In genomic region chr7:102190777-102191176, GRCh38 we compare ENCODE assay signal across 27 cellular contexts.
"Had no signal": no experiment of that assay in that cellular context is flagged by ENCODE, and none has a peak within 500 bp of the region (broad histone marks: within the 10 kb centered on the region; RNA-seq: fewer than 3 reads in every experiment).

No MANE protein-coding gene starts in this region.

- H3K27ac Mint-ChIP-seq: activated CD4-positive, alpha-beta T cell treated with anti-CD3 and anti-CD28 coated beads for 36 hours; activated naive CD4-positive, alpha-beta T cell treated with anti-CD3 and anti-CD28 coated beads, Interleukin-2, amount 10 ng/mL, durations not matched to agents 7 days and 5 days; activated naive CD8-positive, alpha-beta T cell treated with anti-CD3 and anti-CD28 coated beads, Interleukin-2, amount 50 U/mL, for 24 hours; dendritic cell treated with granulocyte-macrophage colony-stimulating factor and Interleukin-4, amounts not matched to agents 40 ng/mL and 50 ng/mL, for 4 days; T-cell; T-helper 2 cell treated with Interferon-gamma antibody and Interleukin-4, amounts not matched to agents 5 μg/mL and 100 μg/mL, for 36 hours had no signal

- H3K27ac ChIP-seq: cardiac muscle cell, foreskin keratinocyte, neutrophil, pancreas, psoas muscle, right atrium auricular region, spleen, thyroid gland, upper lobe of right lung had no signal

- ATAC-seq: activated CD4-positive, alpha-beta T cell treated with anti-CD3 and anti-CD28 coated beads for 36 hours; activated naive CD8-positive, alpha-beta T cell treated with anti-CD3 and anti-CD28 coated beads, Interleukin-2, amount 50 U/mL, for 24 hours; activated T-cell treated with anti-CD3 and anti-CD28 coated beads, Interleukin-2, amount 50 U/mL, for 4 hours; foreskin keratinocyte; left cardiac atrium; pancreas; psoas muscle; SK-N-SH treated with all-trans-retinoic acid at 6 μM for 48 hours; T-cell; upper lobe of right lung had no signal

- H3K9me3 Mint-ChIP-seq: activated naive CD4-positive, alpha-beta T cell treated with anti-CD3 and anti-CD28 coated beads, Interleukin-2, amount 10 ng/mL, durations not matched to agents 7 days and 5 days; activated naive CD8-positive, alpha-beta T cell treated with anti-CD3 and anti-CD28 coated beads, Interleukin-2, amount 50 U/mL, for 24 hours; activated T-cell treated with anti-CD3 and anti-CD28 coated beads, Interleukin-2, amount 50 U/mL, for 4 hours; dendritic cell treated with granulocyte-macrophage colony-stimulating factor and Interleukin-4, amounts not matched to agents 40 ng/mL and 50 ng/mL, for 4 days; naive B cell; T-cell; T-helper 2 cell treated with Interferon-gamma antibody and Interleukin-4, amounts not matched to agents 5 μg/mL and 100 μg/mL, for 36 hours had no signal

- DNase-seq: activated CD4-positive, alpha-beta T cell treated with anti-CD3 and anti-CD28 coated beads for 36 hours; activated CD4-positive, alpha-beta T cell treated with anti-CD3 and anti-CD28 coated beads, Interleukin-2, amount 50 U/mL, for 4 hours; activated CD8-positive, alpha-beta memory T cell treated with anti-CD3 and anti-CD28 coated beads for 24 hours; activated CD8-positive, alpha-beta memory T cell treated with anti-CD3 and anti-CD28 coated beads, Interleukin-2, amount 50 U/mL, for 4 hours; activated naive CD4-positive, alpha-beta T cell treated with anti-CD3 and anti-CD28 coated beads, Interleukin-2, amount 10 ng/mL, durations not matched to agents 7 days and 5 days; activated naive CD8-positive, alpha-beta T cell treated with anti-CD3 and anti-CD28 coated beads, Interleukin-2, amount 50 U/mL, for 24 hours; activated T-cell treated with anti-CD3 and anti-CD28 coated beads, Interleukin-2, amount 50 U/mL, for 4 hours; effector CD4-positive, alpha-beta T cell; foreskin keratinocyte; islet precursor cell; left cardiac atrium; naive B cell; pancreas; psoas muscle; spleen; stimulated activated CD4-positive, alpha-beta T cell treated with anti-CD3 and anti-CD28 coated beads, Interleukin-4, amount 100 ng/mL, for 1 hour; stimulated activated naive CD4-positive, alpha-beta T cell treated with Interleukin-2 at 50 U/mL for 16 hours; substantia nigra; T-cell; thyroid gland; upper lobe of right lung had no signal

- H3K27me3 ChIP-seq: cardiac muscle cell, foreskin keratinocyte, neutrophil, pancreas, right atrium auricular region, spleen, thyroid gland, upper lobe of right lung had no signal

- H3K4me1 ChIP-seq: foreskin keratinocyte, pancreas, spleen, thyroid gland, upper lobe of right lung had no signal

- H3K4me1 Mint-ChIP-seq: activated CD4-positive, alpha-beta T cell treated with anti-CD3 and anti-CD28 coated beads for 36 hours; activated naive CD8-positive, alpha-beta T cell treated with anti-CD3 and anti-CD28 coated beads, Interleukin-2, amount 50 U/mL, for 24 hours; T-cell had no signal

- H3K4me3 Mint-ChIP-seq: activated CD4-positive, alpha-beta T cell treated with anti-CD3 and anti-CD28 coated beads for 36 hours; activated naive CD4-positive, alpha-beta T cell treated with anti-CD3 and anti-CD28 coated beads, Interleukin-2, amount 10 ng/mL, durations not matched to agents 7 days and 5 days; activated naive CD8-positive, alpha-beta T cell treated with anti-CD3 and anti-CD28 coated beads, Interleukin-2, amount 50 U/mL, for 24 hours; activated T-cell treated with anti-CD3 and anti-CD28 coated beads, Interleukin-2, amount 50 U/mL, for 4 hours; dendritic cell treated with granulocyte-macrophage colony-stimulating factor and Interleukin-4, amounts not matched to agents 40 ng/mL and 50 ng/mL, for 4 days; naive B cell; T-cell; T-helper 2 cell treated with Interferon-gamma antibody and Interleukin-4, amounts not matched to agents 5 μg/mL and 100 μg/mL, for 36 hours had no signal

- H3K9me3 ChIP-seq: neutrophil, pancreas, psoas muscle, right atrium auricular region, spleen, thyroid gland, upper lobe of right lung had no signal

- H3K36me3 Mint-ChIP-seq: activated naive CD4-positive, alpha-beta T cell treated with anti-CD3 and anti-CD28 coated beads, Interleukin-2, amount 10 ng/mL, durations not matched to agents 7 days and 5 days had no signal

- H3K4me3 ChIP-seq: cardiac muscle cell, pancreas, psoas muscle, right atrium auricular region, spleen, thyroid gland, upper lobe of right lung had no signal

- H3K27me3 Mint-ChIP-seq: activated CD4-positive, alpha-beta T cell treated with anti-CD3 and anti-CD28 coated beads for 36 hours; activated naive CD4-positive, alpha-beta T cell treated with anti-CD3 and anti-CD28 coated beads, Interleukin-2, amount 10 ng/mL, durations not matched to agents 7 days and 5 days; activated naive CD8-positive, alpha-beta T cell treated with anti-CD3 and anti-CD28 coated beads, Interleukin-2, amount 50 U/mL, for 24 hours; dendritic cell treated with granulocyte-macrophage colony-stimulating factor and Interleukin-4, amounts not matched to agents 40 ng/mL and 50 ng/mL, for 4 days; naive B cell; T-cell had no signal
